7 cellular contexts compared by ENCODE assay signal in genomic region chr19:28537079-28537478, GRCh38.
"Had no signal": no experiment of that assay in that cellular context is flagged by ENCODE, and none has a peak within 500 bp of the region (broad histone marks: within the 10 kb centered on the region; RNA-seq: fewer than 3 reads in every experiment).

No MANE protein-coding gene starts in this region.

- DNase-seq: GDM1, GF-D8 had no signal

- H3K4me3 ChIP-seq: GM12878 had no signal

- ATAC-seq: GM12878 had no signal

- FAIRE-seq: G401.6, GM12878, GM12891, GM18507, GM19239 had no signal
